1 cellular context compared by ENCODE assay signal in genomic region chr4:110631582-110632505, GRCh38.
TF ChIP-seq lines count a peak whose summit lies in the region.

No MANE protein-coding gene starts in this region.

TF ChIP-seq in HepG2, 621 proteins besides CTCF, POLR2A, EP300 and RAD21 (continued from another document):
- TF ChIP-seq JUND (CRISPR knock-in tag; IDR thresholded peaks at IDR 0.05) (no peak), ZNF749 (CRISPR knock-in tag; IDR thresholded peaks at IDR 0.05; ENCODE audit: borderline replicate concordance) (no peak), SMC3 (IDR thresholded peaks at IDR 0.05; ENCODE audit: low read length) (peak; percentile 51; the same call in 1 of the 2 replicates), CHD4 (IDR thresholded peaks at IDR 0.05; ENCODE audit: borderline replicate concordance, low read length) (no peak)
- TF ChIP-seq, protein P1, sequence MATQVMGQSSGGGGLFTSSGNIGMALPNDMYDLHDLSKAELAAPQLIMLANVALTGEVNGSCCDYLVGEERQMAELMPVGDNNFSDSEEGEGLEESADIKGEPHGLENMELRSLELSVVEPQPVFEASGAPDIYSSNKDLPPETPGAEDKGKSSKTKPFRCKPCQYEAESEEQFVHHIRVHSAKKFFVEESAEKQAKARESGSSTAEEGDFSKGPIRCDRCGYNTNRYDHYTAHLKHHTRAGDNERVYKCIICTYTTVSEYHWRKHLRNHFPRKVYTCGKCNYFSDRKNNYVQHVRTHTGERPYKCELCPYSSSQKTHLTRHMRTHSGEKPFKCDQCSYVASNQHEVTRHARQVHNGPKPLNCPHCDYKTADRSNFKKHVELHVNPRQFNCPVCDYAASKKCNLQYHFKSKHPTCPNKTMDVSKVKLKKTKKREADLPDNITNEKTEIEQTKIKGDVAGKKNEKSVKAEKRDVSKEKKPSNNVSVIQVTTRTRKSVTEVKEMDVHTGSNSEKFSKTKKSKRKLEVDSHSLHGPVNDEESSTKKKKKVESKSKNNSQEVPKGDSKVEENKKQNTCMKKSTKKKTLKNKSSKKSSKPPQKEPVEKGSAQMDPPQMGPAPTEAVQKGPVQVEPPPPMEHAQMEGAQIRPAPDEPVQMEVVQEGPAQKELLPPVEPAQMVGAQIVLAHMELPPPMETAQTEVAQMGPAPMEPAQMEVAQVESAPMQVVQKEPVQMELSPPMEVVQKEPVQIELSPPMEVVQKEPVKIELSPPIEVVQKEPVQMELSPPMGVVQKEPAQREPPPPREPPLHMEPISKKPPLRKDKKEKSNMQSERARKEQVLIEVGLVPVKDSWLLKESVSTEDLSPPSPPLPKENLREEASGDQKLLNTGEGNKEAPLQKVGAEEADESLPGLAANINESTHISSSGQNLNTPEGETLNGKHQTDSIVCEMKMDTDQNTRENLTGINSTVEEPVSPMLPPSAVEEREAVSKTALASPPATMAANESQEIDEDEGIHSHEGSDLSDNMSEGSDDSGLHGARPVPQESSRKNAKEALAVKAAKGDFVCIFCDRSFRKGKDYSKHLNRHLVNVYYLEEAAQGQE (IDR thresholded peaks at IDR 0.05; ENCODE audit: borderline replicate concordance in 1 of 2, low read depth in 1 of 2, low read length in 2 of 2): no peak
